Comparison of ENCODE assay signal across 9 cellular contexts in the genomic region with DNA sequence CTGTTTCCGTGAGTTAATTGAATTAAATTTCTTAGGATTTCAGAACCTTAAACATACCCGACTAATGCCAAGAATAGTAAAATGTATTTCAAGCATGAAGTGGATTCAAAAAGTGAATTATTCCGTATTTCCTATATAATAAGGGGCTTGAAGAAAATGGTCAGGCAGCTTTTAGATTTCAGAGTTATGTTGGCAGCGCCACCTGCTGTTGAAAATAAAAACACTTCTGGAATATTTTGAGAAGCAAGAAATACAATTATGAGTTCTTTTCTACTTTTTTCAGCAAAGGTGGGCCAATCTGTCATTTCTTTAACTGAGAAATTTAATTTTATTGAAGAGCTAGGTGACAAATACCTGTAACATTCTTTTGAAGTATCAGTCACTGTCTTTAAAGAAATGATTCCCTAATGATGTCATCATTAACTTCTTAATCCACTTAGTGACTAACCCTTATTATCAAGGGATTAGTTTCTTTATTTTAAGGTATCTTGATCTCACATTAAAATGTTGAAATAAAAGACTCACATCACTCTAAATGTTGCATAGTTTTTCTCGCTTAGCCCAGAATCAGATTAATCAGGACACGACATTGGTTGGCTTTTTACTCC. TPM values are rescaled to one million over a fixed set of nuclear protein-coding genes. Genes with fewer than 3 reads are reported as not detected.
A peak's percentile ranks its signal among the peaks of the same experiment; 100 is the strongest.
DNase-seq lines count a peak whose midpoint lies in the region; ATAC-seq, FAIRE-seq and TF ChIP-seq lines count a peak whose summit lies in the region.
"Had no signal": no experiment of that assay in that cellular context is flagged by ENCODE, and none has a peak within 500 bp of the region (broad histone marks: within the 10 kb centered on the region; RNA-seq: fewer than 3 reads in every experiment).

No MANE protein-coding gene starts in this region.

- no peak overlapping the region for H3K4me3 ChIP-seq in astrocyte (ENCODE audit: insufficient read depth, low read depth, low read length)

- H3K36me3 ChIP-seq in astrocyte (ENCODE audit: insufficient read depth, low read length): no peaks in the 10 kb centered on the region

- no peaks in the 10 kb centered on the region for H3K9me3 ChIP-seq in astrocyte (ENCODE audit: insufficient read depth, low read depth, low read length)
- H3K9me3 ChIP-seq in T-helper 17 cell (ENCODE audit: control insufficient read depth, low read length, poor library complexity, severe bottlenecking): no peaks in the 10 kb centered on the region

- H3K4me2 ChIP-seq in astrocyte (ENCODE audit: low read length): no peak overlapping the region

- peak; percentile 33 for DNase-seq in stimulated activated CD4-positive, alpha-beta T cell treated with anti-CD3 and anti-CD28 coated beads, Interleukin-15, amount 100 ng/mL, for 24 hours
- no peak for DNase-seq in stimulated activated CD4-positive, alpha-beta T cell treated with anti-CD3 and anti-CD28 coated beads, Interleukin-1b, Interleukin-23, amount 100 ng/mL, for 48 hours
- DNase-seq in NCI-H2081 treated with DMSO at 0.1 percent for 48 hours (lab: John Stamatoyannopoulos, UW): peak; percentile 14
- peak; percentile 14 for DNase-seq in astrocyte (ENCODE audit: low read depth)
- no peak for DNase-seq in left lobe of liver (ENCODE audit: low spot score)
- no peak for DNase-seq in T-helper 17 cell

- H3K27me3 Mint-ChIP-seq in astrocyte (ENCODE audit: low read depth, unreplicated experiment) (no peaks in the 10 kb centered on the region), T-helper 17 cell (peaks cover 9% of the 10 kb centered on the region)
- H3K27me3 Mint-ChIP-seq in activated T-helper 17 cell treated with anti-CD3 and anti-CD28 coated beads, Interleukin-2, amount 50 U/mL, for 72 hours: no peaks in the 10 kb centered on the region
- H3K27me3 Mint-ChIP-seq: central memory CD8-positive, alpha-beta T cell had no signal

- no peaks in the 10 kb centered on the region for H3K9me3 Mint-ChIP-seq in astrocyte (ENCODE audit: unreplicated experiment)
- H3K9me3 Mint-ChIP-seq in activated T-helper 17 cell treated with anti-CD3 and anti-CD28 coated beads, Interleukin-2, amount 50 U/mL, for 72 hours: no peaks in the 10 kb centered on the region
- H3K9me3 Mint-ChIP-seq: central memory CD8-positive, alpha-beta T cell had no signal

- no peaks in the 10 kb centered on the region for H3K79me2 ChIP-seq in astrocyte (ENCODE audit: insufficient read depth, low read length)

- H3K4me1 ChIP-seq in astrocyte (ENCODE audit: insufficient read depth, low read length): peaks cover 25% of the 10 kb centered on the region

- H3K36me3 Mint-ChIP-seq in astrocyte (ENCODE audit: low read depth, unreplicated experiment): no peaks in the 10 kb centered on the region
- H3K36me3 Mint-ChIP-seq in T-helper 17 cell (ENCODE audit: low read depth): no peaks in the 10 kb centered on the region
- H3K36me3 Mint-ChIP-seq in activated T-helper 17 cell treated with anti-CD3 and anti-CD28 coated beads, Interleukin-2, amount 50 U/mL, for 72 hours (ENCODE audit: low read depth): no peaks in the 10 kb centered on the region

- no peaks in the 10 kb centered on the region for H3K27me3 ChIP-seq in astrocyte (ENCODE audit: insufficient read depth, low read length)

- no peak overlapping the region for H2AFZ ChIP-seq in astrocyte (ENCODE audit: low read depth, low read length)

- no peak overlapping the region for H3K9ac ChIP-seq in astrocyte (ENCODE audit: low read length)

- H3K27ac ChIP-seq in astrocyte (ENCODE audit: low read depth, low read length): no peak overlapping the region

- H3K4me3 Mint-ChIP-seq in astrocyte (ENCODE audit: unreplicated experiment) (no peak overlapping the region), T-helper 17 cell (no peak overlapping the region)
- H3K4me3 Mint-ChIP-seq in activated T-helper 17 cell treated with anti-CD3 and anti-CD28 coated beads, Interleukin-2, amount 50 U/mL, for 72 hours: no peak overlapping the region
- H3K4me3 Mint-ChIP-seq: central memory CD8-positive, alpha-beta T cell had no signal

- no peak for FAIRE-seq in astrocyte (lab: Jason Lieb, UNC)

- peak; percentile 32 for ATAC-seq in left lobe of liver
- no peak for ATAC-seq in T-helper 17 cell
- no peak for ATAC-seq in activated T-helper 17 cell treated with anti-CD3 and anti-CD28 coated beads, Interleukin-2, amount 50 U/mL, for 72 hours (replicated peaks)
- ATAC-seq in HG03108 (IDR thresholded peaks at IDR 0.05; ENCODE audit: unreplicated experiment): no peak

- H4K20me1 ChIP-seq in astrocyte (ENCODE audit: insufficient read depth, low read length): no peaks in the 10 kb centered on the region

- H3K4me1 Mint-ChIP-seq in astrocyte (ENCODE audit: low read depth, unreplicated experiment) (peaks cover 44% of the 10 kb centered on the region), T-helper 17 cell (no peaks in the 10 kb centered on the region)
- H3K4me1 Mint-ChIP-seq in activated T-helper 17 cell treated with anti-CD3 and anti-CD28 coated beads, Interleukin-2, amount 50 U/mL, for 72 hours: no peaks in the 10 kb centered on the region
- H3K4me1 Mint-ChIP-seq: central memory CD8-positive, alpha-beta T cell had no signal

- H3K27ac Mint-ChIP-seq in astrocyte (ENCODE audit: unreplicated experiment) (no peak overlapping the region), T-helper 17 cell (no peak overlapping the region)
- H3K27ac Mint-ChIP-seq in activated T-helper 17 cell treated with anti-CD3 and anti-CD28 coated beads, Interleukin-2, amount 50 U/mL, for 72 hours: no peak overlapping the region

- peak; percentile 62 for TF ChIP-seq CTCF in astrocyte (IDR thresholded peaks at IDR 0.05; ENCODE audit: insufficient read depth, low read depth, low read length)

RNA-seq across cellular contexts. Expression of gene AGR3, which starts 36.6 kb away (rescaled TPM):
- total RNA-seq in astrocyte (not detected in 2 replicates), left lobe of liver (0.28 TPM), T-helper 17 cell (not detected)
- not detected for total RNA-seq in activated T-helper 17 cell treated with anti-CD3 and anti-CD28 coated beads, Interleukin-2, amount 50 U/mL, for 72 hours

Comparison
In these comparisons a context has a peak if more than half of its experiments do, and no peak if none do; other contexts are left out.
1. DNase-seq: peak in stimulated activated CD4-positive, alpha-beta T cell treated with anti-CD3 and anti-CD28 coated beads, Interleukin-15, amount 100 ng/mL, for 24 hours (single experiment), NCI-H2081 treated with DMSO at 0.1 percent for 48 hours (single experiment) and astrocyte (single experiment); none in stimulated activated CD4-positive, alpha-beta T cell treated with anti-CD3 and anti-CD28 coated beads, Interleukin-1b, Interleukin-23, amount 100 ng/mL, for 48 hours (single experiment), left lobe of liver (single experiment) and T-helper 17 cell (0 of 3).